19 cellular contexts compared by ENCODE assay signal in genomic region chr2:177031435-177032222, GRCh38.
DNase-seq lines count a peak whose midpoint lies in the region; ATAC-seq, FAIRE-seq and TF ChIP-seq lines count a peak whose summit lies in the region.
"Had no signal": no experiment of that assay in that cellular context is flagged by ENCODE, and none has a peak within 500 bp of the region (broad histone marks: within the 10 kb centered on the region; RNA-seq: fewer than 3 reads in every experiment).

No MANE protein-coding gene starts in this region.

- H3K9me3 ChIP-seq in HepG2 (ENCODE audit: low read length), result no peaks in the 10 kb centered on the region
- H3K9me3 ChIP-seq in right lobe of liver, result no peaks in the 10 kb centered on the region
- H3K9me3 ChIP-seq: tibial artery had no signal

- H3K36me3 ChIP-seq in HepG2 (replicated peaks in 1 of 2; ENCODE audit: control insufficient read depth in 1 of 2, insufficient read depth in 2 of 2, low read length in 2 of 2), result no peaks in the 10 kb centered on the region
- H3K36me3 ChIP-seq in right lobe of liver, result no peaks in the 10 kb centered on the region
- H3K36me3 ChIP-seq: cardiac muscle cell, tibial artery had no signal

- 0% methylated on average over 4 of the region's 4 CpGs for WGBS in HepG2 (ENCODE audit: low lambda C conversion rate)
- 49% methylated on average over 4 of the region's 4 CpGs for WGBS in right lobe of liver (ENCODE audit: insufficient coverage, low coverage, low lambda C conversion rate, missing lambda C conversion rate)

- in situ Hi-C loops in HepG2 (cut with HindIII; ENCODE audit: extremely low pct_ligation_motif_present, low pct_unique_long_range_greater_than_20kb), result no loop called here

- no peak for DNase-seq in HepG2 (ENCODE audit: low spot score)
- no peak for DNase-seq in right lobe of liver
- DNase-seq in NCI-H2171 (lab: John Stamatoyannopoulos, UW), result peak; percentile 88
- DNase-seq in retina, result peak; percentile 56
- DNase-seq in H54 (ENCODE audit: insufficient read length, low spot score), result no peak
- DNase-seq: activated CD4-positive, alpha-beta T cell treated with anti-CD3 and anti-CD28 coated beads, Interleukin-2, amount 50 U/mL, for 1 hour; activated CD8-positive, alpha-beta memory T cell treated with anti-CD3 and anti-CD28 coated beads, Interleukin-2, amount 50 U/mL, for 4 hours; activated effector memory CD4-positive, alpha-beta T cell treated with anti-CD3 and anti-CD28 coated beads, Interleukin-2, amount 50 U/mL, for 16 hours; DMS79; KG1; NCI-H1048; RPMI8226; stimulated activated naive CD4-positive, alpha-beta T cell; tibial artery had no signal

- no peak overlapping the region for H3K4me2 ChIP-seq in HepG2 (ENCODE audit: low read depth, low read length)

- TF ChIP-seq EP300 in HepG2 (IDR thresholded peaks at IDR 0.05; ENCODE audit: low read depth in 2 of 2, low read length in 2 of 2) (no peak), HepG2 (CRISPR knock-in tag; IDR thresholded peaks at IDR 0.05; ENCODE audit: borderline replicate concordance) (no peak)

- no peak overlapping the region for H2AFZ ChIP-seq in HepG2 (ENCODE audit: low read length)

- CTCF ChIA-PET in HepG2 (lab: Yijun Ruan, JAX; ENCODE audit: low intra/inter-chr PET ratio, low total read pairs), result no interaction called here

- peaks cover 0 to 8% of the 10 kb centered on the region in 2 experiments; a peak in 2 of 5 replicates for H3K27me3 ChIP-seq in HepG2 (ENCODE audit: control insufficient read depth in 1 of 2, insufficient read depth in 2 of 2, low read length in 2 of 2)
- no peaks in the 10 kb centered on the region for H3K27me3 ChIP-seq in right lobe of liver
- H3K27me3 ChIP-seq: cardiac muscle cell, tibial artery had no signal

- no peaks in the 10 kb centered on the region for H4K20me1 ChIP-seq in HepG2 (ENCODE audit: insufficient read depth, low read length)

- no TSS peak for BruUV-seq in HepG2 (replicated peaks; lab: Mats Ljungman, UMichigan)

- intact Hi-C loops in HepG2 (cut with micrococcal nuclease; ENCODE audit: unreplicated experiment), result no loop called here
- intact Hi-C loops in right lobe of liver (cut with DNase I), result no loop called here

- no peak overlapping the region for H3K27ac ChIP-seq in HepG2 (ENCODE audit: extremely low read length, insufficient read depth, low read length)
- H3K27ac ChIP-seq in right lobe of liver, result no peak overlapping the region
- H3K27ac ChIP-seq: cardiac muscle cell, tibial artery had no signal

- TF ChIP-seq RAD21 in HepG2 (CRISPR knock-in tag; IDR thresholded peaks at IDR 0.05), result no peak

- H3K79me2 ChIP-seq in HepG2 (ENCODE audit: insufficient read depth, low read length), result no peaks in the 10 kb centered on the region

- no peak overlapping the region for H3K9ac ChIP-seq in HepG2 (ENCODE audit: insufficient read depth, low read depth, low read length)

- FAIRE-seq in HepG2 (lab: Jason Lieb, UNC) (no peak), H54 (lab: Jason Lieb, UNC) (no peak)
- FAIRE-seq: frontal cortex had no signal

- no peak for TF ChIP-seq CTCF in HepG2 (CRISPR knock-in tag; IDR thresholded peaks at IDR 0.05)
- TF ChIP-seq CTCF in right lobe of liver (IDR thresholded peaks at IDR 0.05), result no peak

- no peaks in the 10 kb centered on the region for H3K4me1 ChIP-seq in HepG2 (ENCODE audit: insufficient read depth, low read length)
- no peaks in the 10 kb centered on the region for H3K4me1 ChIP-seq in right lobe of liver
- H3K4me1 ChIP-seq: tibial artery had no signal

- POLR2A ChIA-PET in HepG2 (lab: Yijun Ruan, JAX), result no interaction called here

- H3K4me3 ChIP-seq in HepG2 (replicated peaks in 1 of 3; ENCODE audit: insufficient read depth in 1 of 3, low read depth in 2 of 3, low read length in 3 of 3) (no peak overlapping the region), right lobe of liver (no peak overlapping the region)
- H3K4me3 ChIP-seq: cardiac muscle cell, tibial artery had no signal

- ATAC-seq in HepG2, result no peak
- ATAC-seq in right lobe of liver, result no peak
- no peak; the same call in 2 of the 3 replicates for ATAC-seq in SK-N-SH treated with all-trans-retinoic acid at 6 μM for 48 hours
- no peak for ATAC-seq in HG03039 (IDR thresholded peaks at IDR 0.05; ENCODE audit: unreplicated experiment)
- no peak for ATAC-seq in HG02759 (IDR thresholded peaks at IDR 0.05; ENCODE audit: unreplicated experiment)

- no peak for TF ChIP-seq POLR2A in HepG2 (IDR thresholded peaks at IDR 0.05; ENCODE audit: insufficient read depth in 1 of 2, low read depth in 2 of 2, low read length in 2 of 2)
- no peak for TF ChIP-seq POLR2A in right lobe of liver (IDR thresholded peaks at IDR 0.05)
- TF ChIP-seq POLR2A in H54 (IDR thresholded peaks at IDR 0.05; ENCODE audit: low read depth, low read length), result no peak

TF ChIP-seq in HepG2, 621 proteins besides CTCF, POLR2A, EP300 and RAD21:
- no peak for TF ChIP-seq STAT6 (CRISPR knock-in tag; IDR thresholded peaks at IDR 0.05; ENCODE audit: borderline replicate concordance)
- TF ChIP-seq MAFK (conservative IDR thresholded peaks at IDR 0.05 in 1 of 2, IDR thresholded peaks at IDR 0.05 in 1 of 2; ENCODE audit: low read length in 2 of 2), result peak; percentile 76 to 92
- peak; percentile 90 for TF ChIP-seq MAFF (IDR thresholded peaks at IDR 0.05; ENCODE audit: low read depth, low read length)

TF ChIP-seq in SK-N-SH treated with all-trans-retinoic acid at 6 μM for 48 hours, 23 proteins besides CTCF, POLR2A, EP300 and RAD21:
- TF ChIP-seq TCF4 (CRISPR knock-in tag; IDR thresholded peaks at IDR 0.05; ENCODE audit: borderline replicate concordance) (peak; percentile 29; the same call in 1 of the 2 replicates), TOX (CRISPR knock-in tag; IDR thresholded peaks at IDR 0.05; ENCODE audit: borderline replicate concordance) (no peak)

Comparison
In these comparisons a context has a peak if more than half of its experiments do, and no peak if none do; other contexts are left out.
1. DNase-seq: peak in NCI-H2171 (single experiment) and retina (single experiment); none in HepG2 (single experiment), right lobe of liver (0 of 3) and H54 (single experiment).